Comparison of ENCODE assay signal across 12 cellular contexts in the genomic region with DNA sequence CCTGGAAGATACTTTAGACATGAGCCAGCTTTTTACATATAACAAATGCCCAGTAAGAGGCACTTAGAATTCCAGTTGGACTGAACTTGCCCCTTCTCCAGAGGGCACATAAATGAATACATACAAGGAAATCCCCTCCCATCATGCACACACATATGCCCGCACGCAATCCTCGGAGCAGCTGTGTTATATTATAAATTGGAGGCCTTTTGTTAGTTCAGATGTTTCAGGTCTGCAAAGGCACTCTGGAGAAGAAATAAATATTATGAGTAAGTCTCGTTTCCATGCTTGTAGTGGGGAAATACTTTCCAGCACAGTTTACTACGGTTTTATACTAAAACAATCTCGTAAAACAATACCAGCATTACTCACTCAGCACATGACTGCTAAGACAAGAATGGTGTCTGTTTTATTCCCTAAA. TPM values are rescaled to one million over a fixed set of nuclear protein-coding genes. Genes with fewer than 3 reads are reported as not detected.
DNase-seq lines count a peak whose midpoint lies in the region; ATAC-seq and TF ChIP-seq lines count a peak whose summit lies in the region.
"Had no signal": no experiment of that assay in that cellular context is flagged by ENCODE, and none has a peak within 500 bp of the region (broad histone marks: within the 10 kb centered on the region; RNA-seq: fewer than 3 reads in every experiment).

No MANE protein-coding gene starts in this region.

- no peak overlapping the region for H3K4me3 ChIP-seq in SK-N-SH (ENCODE audit: low read depth in 2 of 2, low read length in 1 of 2)
- H3K4me3 ChIP-seq in thyroid gland (replicated peaks in 1 of 3), result no peak overlapping the region

- H3K9me3 ChIP-seq in SK-N-SH (no peaks in the 10 kb centered on the region), thyroid gland (no peaks in the 10 kb centered on the region)

- no peak overlapping the region for H2AFZ ChIP-seq in SK-N-SH (ENCODE audit: low read depth)

- no peaks in the 10 kb centered on the region for H3K36me3 Mint-ChIP-seq in stimulated activated naive B cell treated with anti-CD40 and anti-IgM and Interleukin-4, amounts not matched to agents 10 μg/mL and 1 μg/mL and 100 μg/mL, for 72 hours
- H3K36me3 Mint-ChIP-seq: natural killer cell treated with Interleukin-12 subunit alpha and Interleukin-12 subunit beta and Interleukin-15 and Interleukin-18, amount 100 ng/mL, for 72 hours had no signal

- WGBS in SK-N-SH (ENCODE audit: low lambda C conversion rate), result 26% methylated on average over 6 of the region's 6 CpGs
- WGBS in thyroid gland, 2 donors, result 77 to 80% methylated on average over 6 of the region's 6 CpGs

- peak overlapping the region; percentile 32; the same call in 1 of the 2 replicates for H3K9ac ChIP-seq in SK-N-SH

- no peaks in the 10 kb centered on the region for H3K9me2 ChIP-seq in SK-N-SH

- no peaks in the 10 kb centered on the region for H3K9me3 Mint-ChIP-seq in stimulated activated naive B cell treated with anti-CD40 and anti-IgM and Interleukin-4, amounts not matched to agents 10 μg/mL and 1 μg/mL and 100 μg/mL, for 72 hours
- H3K9me3 Mint-ChIP-seq: natural killer cell treated with Interleukin-12 subunit alpha and Interleukin-12 subunit beta and Interleukin-15 and Interleukin-18, amount 100 ng/mL, for 72 hours had no signal

- no peaks in the 10 kb centered on the region for H3K36me3 ChIP-seq in SK-N-SH (replicated peaks in 1 of 2; ENCODE audit: control insufficient read depth in 1 of 2, insufficient read depth in 2 of 2, low read length in 1 of 2)
- no peaks in the 10 kb centered on the region for H3K36me3 ChIP-seq in thyroid gland

- TF ChIP-seq EP300 in SK-N-SH (IDR thresholded peaks at IDR 0.05; ENCODE audit: borderline replicate concordance in 1 of 2, low read depth in 1 of 2, low read length in 1 of 2), result peak in 1 of 2 experiments; percentile 57; a peak in 2 of 4 replicates

- DNase-seq in AG09319 (ENCODE audit: extremely low read depth, low read depth), result peak; percentile 95
- no peak for DNase-seq in SK-N-SH
- DNase-seq in fibroblast of the conjunctiva (ENCODE audit: low read depth), result peak; percentile 96
- peak; percentile 7 for DNase-seq in pulmonary artery endothelial cell (ENCODE audit: low read depth, low spot score)
- no peak for DNase-seq in NCI-H510A (lab: John Stamatoyannopoulos, UW)
- no peak for DNase-seq in stimulated activated naive B cell treated with anti-CD40 and anti-IgM and Interleukin-4, amounts not matched to agents 10 μg/mL and 1 μg/mL and 100 μg/mL, for 72 hours
- no peak for DNase-seq in thyroid gland
- DNase-seq in GDM1 (lab: John Stamatoyannopoulos, UW), result no peak
- DNase-seq: foreskin keratinocyte had no signal

- CTCF ChIA-PET in SK-N-SH (lab: Yijun Ruan, JAX), result interaction anchor here (1.4 kb wide), 1 partner anchor 10 kb away, joined by 4 read pairs; no protein-coding TSS in a partner anchor

- H3K79me2 ChIP-seq in SK-N-SH (ENCODE audit: insufficient read depth), result no peaks in the 10 kb centered on the region

- intact Hi-C loops in thyroid gland (cut with DNase I), result no loop called here

- peak overlapping the region; percentile 34 to 83; a peak in 3 of 4 replicates for H3K27ac ChIP-seq in SK-N-SH (ENCODE audit: low read depth in 2 of 2, low read length in 1 of 2)
- no peak overlapping the region for H3K27ac ChIP-seq in thyroid gland
- H3K27ac ChIP-seq: foreskin keratinocyte had no signal

- no peak for ATAC-seq in stimulated activated naive B cell treated with anti-CD40 and anti-IgM and Interleukin-4, amounts not matched to agents 10 μg/mL and 1 μg/mL and 100 μg/mL, for 72 hours (replicated peaks)
- ATAC-seq: foreskin keratinocyte; natural killer cell treated with Interleukin-12 subunit alpha and Interleukin-12 subunit beta and Interleukin-15 and Interleukin-18, amount 100 ng/mL, for 72 hours had no signal

- H3K27ac Mint-ChIP-seq in stimulated activated naive B cell treated with anti-CD40 and anti-IgM and Interleukin-4, amounts not matched to agents 10 μg/mL and 1 μg/mL and 100 μg/mL, for 72 hours, result no peak overlapping the region
- H3K27ac Mint-ChIP-seq: natural killer cell treated with Interleukin-12 subunit alpha and Interleukin-12 subunit beta and Interleukin-15 and Interleukin-18, amount 100 ng/mL, for 72 hours had no signal

- no peak for TF ChIP-seq RAD21 in SK-N-SH (IDR thresholded peaks at IDR 0.05; ENCODE audit: low read length)

- H3K4me1 ChIP-seq in SK-N-SH (ENCODE audit: control insufficient read depth in 1 of 2, insufficient read depth in 2 of 2, low read depth in 1 of 2, low read length in 1 of 2), result peaks cover 5 to 9% of the 10 kb centered on the region in 2 experiments; a peak in 3 of 4 replicates
- peaks cover 0 to 3% of the 10 kb centered on the region in 2 donors for H3K4me1 ChIP-seq in thyroid gland
- H3K4me1 ChIP-seq: foreskin keratinocyte had no signal

- H3F3A ChIP-seq in SK-N-SH (replicated peaks; ENCODE audit: insufficient read depth), result peaks cover 17% of the 10 kb centered on the region

- POLR2A ChIA-PET in SK-N-SH (lab: Yijun Ruan, JAX), result no interaction called here

- H3K4me1 Mint-ChIP-seq in stimulated activated naive B cell treated with anti-CD40 and anti-IgM and Interleukin-4, amounts not matched to agents 10 μg/mL and 1 μg/mL and 100 μg/mL, for 72 hours, result no peaks in the 10 kb centered on the region

- H3K4me2 ChIP-seq in SK-N-SH, result peak overlapping the region; percentile 38; the same call in 1 of the 2 replicates

- no peaks in the 10 kb centered on the region for H3K27me3 Mint-ChIP-seq in stimulated activated naive B cell treated with anti-CD40 and anti-IgM and Interleukin-4, amounts not matched to agents 10 μg/mL and 1 μg/mL and 100 μg/mL, for 72 hours
- H3K27me3 Mint-ChIP-seq: natural killer cell treated with Interleukin-12 subunit alpha and Interleukin-12 subunit beta and Interleukin-15 and Interleukin-18, amount 100 ng/mL, for 72 hours had no signal

- TF ChIP-seq POLR2A in thyroid gland (IDR thresholded peaks at IDR 0.05), result no peak

- no peak for TF ChIP-seq CTCF in AG09319 (IDR thresholded peaks at IDR 0.05; ENCODE audit: low read depth, low read length)
- TF ChIP-seq CTCF in SK-N-SH (IDR thresholded peaks at IDR 0.05), result no peak
- TF ChIP-seq CTCF in thyroid gland (IDR thresholded peaks at IDR 0.05), result no peak

- H3K27me3 ChIP-seq in SK-N-SH (ENCODE audit: insufficient read depth) (no peaks in the 10 kb centered on the region), thyroid gland (no peaks in the 10 kb centered on the region)
- H3K27me3 ChIP-seq: foreskin keratinocyte had no signal

- no peaks in the 10 kb centered on the region for H4K20me1 ChIP-seq in SK-N-SH (ENCODE audit: insufficient read depth)

- H3K4me3 Mint-ChIP-seq in stimulated activated naive B cell treated with anti-CD40 and anti-IgM and Interleukin-4, amounts not matched to agents 10 μg/mL and 1 μg/mL and 100 μg/mL, for 72 hours, result no peak overlapping the region
- H3K4me3 Mint-ChIP-seq: natural killer cell treated with Interleukin-12 subunit alpha and Interleukin-12 subunit beta and Interleukin-15 and Interleukin-18, amount 100 ng/mL, for 72 hours had no signal

TF ChIP-seq in SK-N-SH, 30 proteins besides CTCF, POLR2A, EP300 and RAD21 (continues in another document):
- TF ChIP-seq JUND (IDR thresholded peaks at IDR 0.05) (peak; percentile 82), RFX5 (IDR thresholded peaks at IDR 0.05; ENCODE audit: low read length) (no peak), TAF1 (IDR thresholded peaks at IDR 0.05; ENCODE audit: borderline replicate concordance, low read depth, low read length) (no peak), FOXM1 (IDR thresholded peaks at IDR 0.05; ENCODE audit: low read depth) (0 out of 2 replicates have a peak, but pooled peaks have one; percentile 44), MXI1 (IDR thresholded peaks at IDR 0.05; ENCODE audit: low read depth, low read length) (no peak), USF2 (IDR thresholded peaks at IDR 0.05; ENCODE audit: borderline replicate concordance, low read depth, low read length) (no peak), GATA2 (CRISPR knock-in tag; IDR thresholded peaks at IDR 0.05) (no peak), RXRA (IDR thresholded peaks at IDR 0.05; ENCODE audit: borderline replicate concordance, low read depth) (no peak), NFIC (IDR thresholded peaks at IDR 0.05; ENCODE audit: borderline replicate concordance) (peak; percentile 54; the same call in 1 of the 2 replicates), GABPA (IDR thresholded peaks at IDR 0.05; ENCODE audit: low read depth) (no peak)
- TF ChIP-seq, protein P1, sequence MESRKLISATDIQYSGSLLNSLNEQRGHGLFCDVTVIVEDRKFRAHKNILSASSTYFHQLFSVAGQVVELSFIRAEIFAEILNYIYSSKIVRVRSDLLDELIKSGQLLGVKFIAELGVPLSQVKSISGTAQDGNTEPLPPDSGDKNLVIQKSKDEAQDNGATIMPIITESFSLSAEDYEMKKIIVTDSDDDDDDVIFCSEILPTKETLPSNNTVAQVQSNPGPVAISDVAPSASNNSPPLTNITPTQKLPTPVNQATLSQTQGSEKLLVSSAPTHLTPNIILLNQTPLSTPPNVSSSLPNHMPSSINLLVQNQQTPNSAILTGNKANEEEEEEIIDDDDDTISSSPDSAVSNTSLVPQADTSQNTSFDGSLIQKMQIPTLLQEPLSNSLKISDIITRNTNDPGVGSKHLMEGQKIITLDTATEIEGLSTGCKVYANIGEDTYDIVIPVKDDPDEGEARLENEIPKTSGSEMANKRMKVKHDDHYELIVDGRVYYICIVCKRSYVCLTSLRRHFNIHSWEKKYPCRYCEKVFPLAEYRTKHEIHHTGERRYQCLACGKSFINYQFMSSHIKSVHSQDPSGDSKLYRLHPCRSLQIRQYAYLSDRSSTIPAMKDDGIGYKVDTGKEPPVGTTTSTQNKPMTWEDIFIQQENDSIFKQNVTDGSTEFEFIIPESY (IDR thresholded peaks at IDR 0.05; ENCODE audit: borderline replicate concordance, low read depth), result no peak

RNA-seq across cellular contexts. Expression of gene MUSK, which starts 17.6 kb away (rescaled TPM):
- not detected in 2 replicates for polyA plus RNA-seq in SK-N-SH (2012; rRNA removed)
- polyA plus RNA-seq in SK-N-SH (2012; cell fraction: cytosol; rRNA removed), result 0.03 and 0.04 TPM in 2 replicates
- not detected in 2 replicates for polyA plus RNA-seq in SK-N-SH (2012; cell fraction: nucleus; rRNA removed)
- total RNA-seq in pulmonary artery endothelial cell (under 0.01 TPM in 1 of 2 replicates, not detected in the other), thyroid gland (under 1 TPM in 3 of 4 donors, not detected in 1; 0.22 to 0.42 (median 0.27) TPM)
- total RNA-seq: foreskin keratinocyte; H1; natural killer cell treated with Interleukin-12 subunit alpha and Interleukin-12 subunit beta and Interleukin-15 and Interleukin-18, amount 100 ng/mL, for 72 hours; T-helper 1 cell treated with Interleukin-12 subunit alpha and Interleukin-12 subunit beta and Interleukin-4 antibody, amounts not matched to agents 30 ng/mL and 1 ng/mL, for 36 hours had no signal
- polyA plus RNA-seq: foreskin keratinocyte, H1 had no signal

Comparison
In these comparisons a context has a peak if more than half of its experiments do, and no peak if none do; other contexts are left out.
1. DNase-seq: peak in AG09319 (single experiment), fibroblast of the conjunctiva (single experiment) and pulmonary artery endothelial cell (single experiment); none in SK-N-SH (single experiment), NCI-H510A (single experiment), stimulated activated naive B cell treated with anti-CD40 and anti-IgM and Interleukin-4, amounts not matched to agents 10 μg/mL and 1 μg/mL and 100 μg/mL, for 72 hours (single experiment), thyroid gland (0 of 2) and GDM1 (single experiment).
2. H3K27ac ChIP-seq: peak in SK-N-SH (2 of 2); none in thyroid gland (0 of 3).